7 cellular contexts compared by ENCODE assay signal in genomic region chr9:37650299-37650872, GRCh38. TPM values are rescaled to one million over a fixed set of nuclear protein-coding genes. Genes with fewer than 3 reads are reported as not detected.
DNase-seq lines count a peak whose midpoint lies in the region; ATAC-seq and TF ChIP-seq lines count a peak whose summit lies in the region.

No MANE protein-coding gene starts in this region.

- no peaks in the 10 kb centered on the region; a peak in 1 of 7 replicates for H3K36me3 Mint-ChIP-seq in H9 (ENCODE audit: insufficient read depth in 1 of 3, low read depth in 3 of 3)
- H3K36me3 Mint-ChIP-seq in stimulated activated memory B cell treated with anti-CD40 and anti-IgM and Interleukin-4, amounts not matched to agents 10 μg/mL and 1 μg/mL and 100 μg/mL, for 72 hours: no peaks in the 10 kb centered on the region

- no peak overlapping the region for H2BK5ac ChIP-seq in H9 (ENCODE audit: insufficient read length, low read length)

- H3K18ac ChIP-seq in H9 (ENCODE audit: insufficient read length, low read depth, low read length): no peak overlapping the region

- H2BK20ac ChIP-seq in H9 (ENCODE audit: low read depth, low read length, poor library complexity, severe bottlenecking): no peak overlapping the region

- H4K5ac ChIP-seq in H9 (ENCODE audit: insufficient read length, low read depth, low read length): no peak overlapping the region

- peaks cover 5 to 6% of the 10 kb centered on the region in 2 experiments for H3K4me1 Mint-ChIP-seq in H9
- peaks cover 12% of the 10 kb centered on the region for H3K4me1 Mint-ChIP-seq in stimulated activated memory B cell treated with anti-CD40 and anti-IgM and Interleukin-4, amounts not matched to agents 10 μg/mL and 1 μg/mL and 100 μg/mL, for 72 hours

- H3K4me3 ChIP-seq in WERI-Rb-1 (ENCODE audit: low read depth, low read length): peak overlapping the region; percentile 31
- H3K4me3 ChIP-seq in iPS-18a (ENCODE audit: low read length): peak overlapping the region; percentile 50

- H3K27ac Mint-ChIP-seq in H9: no peak overlapping the region
- H3K27ac Mint-ChIP-seq in stimulated activated memory B cell treated with anti-CD40 and anti-IgM and Interleukin-4, amounts not matched to agents 10 μg/mL and 1 μg/mL and 100 μg/mL, for 72 hours: no peak overlapping the region

- H3K23me2 ChIP-seq in H9 (ENCODE audit: insufficient read length, low read depth, low read length, poor library complexity, severe bottlenecking): peaks cover 7% of the 10 kb centered on the region

- DNase-seq in H9 (no peak), WERI-Rb-1 (no peak), activated gamma-delta T cell (lab: John Stamatoyannopoulos, UW) (no peak), SKM-1 (lab: John Stamatoyannopoulos, UW; ENCODE audit: unreplicated experiment) (no peak)

- no peak overlapping the region for H3T11ph ChIP-seq in H9 (ENCODE audit: low read length)

- peaks cover 93% of the 10 kb centered on the region for H3K27me3 Mint-ChIP-seq in H9 (ENCODE audit: low read depth)
- H3K27me3 Mint-ChIP-seq in stimulated activated memory B cell treated with anti-CD40 and anti-IgM and Interleukin-4, amounts not matched to agents 10 μg/mL and 1 μg/mL and 100 μg/mL, for 72 hours: peaks cover 76% of the 10 kb centered on the region

- TF ChIP-seq CTCF in H9 (conservative IDR thresholded peaks at IDR 0.05) (no peak), WERI-Rb-1 (IDR thresholded peaks at IDR 0.05; ENCODE audit: low read depth, low read length) (no peak)

- H3K4me1 ChIP-seq in H9 (ENCODE audit: insufficient read depth, low read length) (no peaks in the 10 kb centered on the region), iPS-18a (ENCODE audit: control insufficient read depth, low read depth, low read length) (peaks cover 6% of the 10 kb centered on the region)

- H3K36me3 ChIP-seq in WERI-Rb-1 (no peaks in the 10 kb centered on the region; the same call in 1 of the 2 replicates), iPS-18a (ENCODE audit: control insufficient read depth, low read depth, low read length) (no peaks in the 10 kb centered on the region)

- WGBS in H9 (ENCODE audit: extremely low coverage, insufficient read length, low lambda C conversion rate): no CpG with 5 or more reads among the region's 45 CpGs

- no peak overlapping the region for H2BK120ac ChIP-seq in H9 (ENCODE audit: low read depth, low read length, poor library complexity, severe bottlenecking)

- H3K79me1 ChIP-seq in H9 (ENCODE audit: insufficient read depth, low read depth, low read length, poor library complexity, severe bottlenecking): no peaks in the 10 kb centered on the region

- no peaks in the 10 kb centered on the region for H3K79me2 ChIP-seq in H9 (ENCODE audit: insufficient read depth, low read length)

- no peak overlapping the region for H4K91ac ChIP-seq in H9 (ENCODE audit: insufficient read length, low read depth, low read length)

- no peak overlapping the region for H2AFZ ChIP-seq in H9 (ENCODE audit: low read length)

- H2BK15ac ChIP-seq in H9 (ENCODE audit: low read depth, low read length): no peak overlapping the region

- H4K20me1 ChIP-seq in H9 (ENCODE audit: control insufficient read depth, insufficient read depth, insufficient read length): no peaks in the 10 kb centered on the region

- no peak overlapping the region for H2AK5ac ChIP-seq in H9 (ENCODE audit: insufficient read length, low read length)

- H3K9me3 ChIP-seq in H9 (ENCODE audit: control insufficient read depth, low read depth, low read length): no peaks in the 10 kb centered on the region
- no peaks in the 10 kb centered on the region for H3K9me3 ChIP-seq in WERI-Rb-1 (ENCODE audit: severe bottlenecking)
- H3K9me3 ChIP-seq in iPS-18a (ENCODE audit: control insufficient read depth, low read depth, low read length): no peaks in the 10 kb centered on the region

- no peak overlapping the region for H4K8ac ChIP-seq in H9 (replicated peaks; ENCODE audit: insufficient read length, low read depth, low read length)

- no peak overlapping the region for H3K23ac ChIP-seq in H9 (ENCODE audit: insufficient read length, low read depth, low read length)

- H3K9me3 Mint-ChIP-seq in H9: no peaks in the 10 kb centered on the region; a peak in 3 of 5 replicates
- no peaks in the 10 kb centered on the region for H3K9me3 Mint-ChIP-seq in stimulated activated memory B cell treated with anti-CD40 and anti-IgM and Interleukin-4, amounts not matched to agents 10 μg/mL and 1 μg/mL and 100 μg/mL, for 72 hours

- no peak overlapping the region for H2BK12ac ChIP-seq in H9 (ENCODE audit: insufficient read length, low read depth, low read length)

- peak overlapping the region; percentile 13 for H3K4me2 ChIP-seq in H9 (ENCODE audit: insufficient read depth, insufficient read length, low read length)

- H3K27ac ChIP-seq in H9 (ENCODE audit: insufficient read length, low read depth, low read length): no peak overlapping the region
- H3K27ac ChIP-seq in WERI-Rb-1: no peak overlapping the region
- no peak overlapping the region for H3K27ac ChIP-seq in iPS-18a (ENCODE audit: low read length)

- peaks cover 29% of the 10 kb centered on the region; the same call in 1 of the 2 replicates for H3K27me3 ChIP-seq in H9 (ENCODE audit: insufficient read depth, low read length)
- H3K27me3 ChIP-seq in WERI-Rb-1 (ENCODE audit: insufficient read depth, low read depth, severe bottlenecking): no peaks in the 10 kb centered on the region
- H3K27me3 ChIP-seq in iPS-18a (ENCODE audit: control insufficient read depth, insufficient read depth, low read length): peaks cover 67% of the 10 kb centered on the region

- ATAC-seq in stimulated activated memory B cell treated with anti-CD40 and anti-IgM and Interleukin-4, amounts not matched to agents 10 μg/mL and 1 μg/mL and 100 μg/mL, for 72 hours: no peak
- ATAC-seq in HG03135 (IDR thresholded peaks at IDR 0.05; ENCODE audit: unreplicated experiment): no peak

- no peak overlapping the region for H3K56ac ChIP-seq in H9 (ENCODE audit: insufficient read length, low read depth, low read length)

- H3K4ac ChIP-seq in H9 (ENCODE audit: low read depth, low read length): no peak overlapping the region

- no peak overlapping the region for H3K9ac ChIP-seq in H9 (ENCODE audit: extremely low read depth, insufficient read length, low read length)
- H3K9ac ChIP-seq in iPS-18a (ENCODE audit: low read length): no peak overlapping the region

- peak overlapping the region; percentile 53 to 76 for H3K4me3 Mint-ChIP-seq in H9
- peak overlapping the region; percentile 72 for H3K4me3 Mint-ChIP-seq in stimulated activated memory B cell treated with anti-CD40 and anti-IgM and Interleukin-4, amounts not matched to agents 10 μg/mL and 1 μg/mL and 100 μg/mL, for 72 hours

- H3K14ac ChIP-seq in H9 (ENCODE audit: insufficient read depth, low read length): no peak overlapping the region

RNA-seq across cellular contexts. Expression of gene FRMPD1, which starts 0.4 kb away (rescaled TPM):
- total RNA-seq in H9 (2021): 0.04 and 0.13 TPM in 2 replicates

RNA-seq across cellular contexts. Expression of gene TOMM5, which starts 58.0 kb away (rescaled TPM):
- 123 and 124 TPM in 2 replicates for total RNA-seq in H9 (2021)
